In the genomic region with DNA sequence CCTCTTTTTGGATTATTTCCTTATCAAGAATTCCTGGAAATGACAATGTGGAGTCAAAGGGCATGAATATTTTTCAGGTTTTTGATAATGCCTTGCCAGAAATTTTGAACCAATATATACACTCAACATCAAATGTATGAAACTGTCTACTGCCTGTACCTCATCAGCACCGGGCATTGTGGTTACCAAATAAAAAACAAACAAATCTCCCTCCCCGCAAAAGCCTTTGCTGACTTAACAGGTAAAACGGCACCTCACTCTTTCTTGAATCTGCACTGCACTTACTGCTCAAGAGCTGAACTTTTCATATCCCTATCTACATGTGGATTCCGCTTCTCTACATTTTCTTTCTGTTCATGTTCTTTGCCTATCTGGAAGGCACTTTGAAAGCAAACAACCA, we compare ENCODE assay signal across 32 cellular contexts.
"Had no signal": no experiment of that assay in that cellular context is flagged by ENCODE, and none has a peak within 500 bp of the region (broad histone marks: within the 10 kb centered on the region; RNA-seq: fewer than 3 reads in every experiment).

No MANE protein-coding gene starts in this region.

- H3K27ac Mint-ChIP-seq: activated CD4-positive, alpha-beta memory T cell treated with anti-CD3 and anti-CD28 coated beads for 36 hours; activated CD4-positive, alpha-beta T cell treated with anti-CD3 and anti-CD28 coated beads for 36 hours; activated CD4-positive, alpha-beta T cell treated with anti-CD3 and anti-CD28 coated beads, Interleukin-2, amount 10 ng/mL, durations not matched to agents 24 days and 14 days; activated CD8-positive, alpha-beta memory T cell treated with anti-CD3 and anti-CD28 coated beads, Interleukin-2, amount 10 ng/mL, durations not matched to agents 7 days and 5 days; activated CD8-positive, alpha-beta T cell treated with anti-CD3 and anti-CD28 coated beads, Interleukin-2, amount 10 ng/mL, durations not matched to agents 7 days and 5 days; activated naive CD4-positive, alpha-beta T cell treated with anti-CD3 and anti-CD28 coated beads, Interleukin-2, amount 10 ng/mL, durations not matched to agents 7 days and 5 days; activated naive CD4-positive, alpha-beta T cell treated with anti-CD3 and anti-CD28 coated beads, Interleukin-2, amount 50 U/mL, for 72 hours; activated naive CD8-positive, alpha-beta T cell treated with anti-CD3 and anti-CD28 coated beads, Interleukin-2, amount 10 ng/mL, durations not matched to agents 7 days and 5 days; activated T-helper 1 cell treated with anti-CD3 and anti-CD28 coated beads, Interleukin-12 subunit alpha, Interleukin-12 subunit beta, Interleukin-2, Interleukin-4 antibody, amounts not matched to agents 30 ng/mL and 10 ng/mL and 1 ng/mL, durations not matched to agents 14 hours and 24 hours and 36 hours; activated T-helper 2 cell treated with anti-CD3 and anti-CD28 coated beads, Interferon-gamma antibody, Interleukin-2, Interleukin-4, amounts not matched to agents 10 μg/mL and 5 μg/mL and 100 μg/mL, durations not matched to agents 14 hours and 24 hours and 36 hours; endodermal cell had no signal

- H3K4me1 ChIP-seq: ascending aorta, colonic mucosa had no signal

- DNase-seq: activated CD4-positive, alpha-beta memory T cell treated with anti-CD3 and anti-CD28 coated beads for 36 hours; activated CD4-positive, alpha-beta T cell treated with anti-CD3 and anti-CD28 coated beads for 36 hours; activated CD4-positive, alpha-beta T cell treated with anti-CD3 and anti-CD28 coated beads, Interleukin-2, amount 10 ng/mL, durations not matched to agents 24 days and 14 days; activated CD4-positive, CD25-positive, alpha-beta regulatory T cell; activated CD4-positive, CD25-positive, alpha-beta regulatory T cell treated with anti-CD3 and anti-CD28 coated beads, Interleukin-2, amount 50 U/mL, for 72 hours; activated CD8-positive, alpha-beta memory T cell treated with anti-CD3 and anti-CD28 coated beads, Interleukin-2, amount 10 ng/mL, durations not matched to agents 7 days and 5 days; activated CD8-positive, alpha-beta memory T cell treated with anti-CD3 and anti-CD28 coated beads, Interleukin-2, amount 50 U/mL, for 4 hours; activated CD8-positive, alpha-beta T cell treated with anti-CD3 and anti-CD28 coated beads, Interleukin-2, amount 10 ng/mL, durations not matched to agents 7 days and 5 days; activated effector memory CD4-positive, alpha-beta T cell treated with anti-CD3 and anti-CD28 coated beads, Interleukin-2, amount 50 U/mL, for 16 hours; activated naive CD4-positive, alpha-beta T cell treated with anti-CD3 and anti-CD28 coated beads, Interleukin-2, amount 10 ng/mL, durations not matched to agents 7 days and 5 days; activated naive CD8-positive, alpha-beta T cell treated with anti-CD3 and anti-CD28 coated beads, Interleukin-2, amount 10 ng/mL, durations not matched to agents 7 days and 5 days; activated T-cell treated with anti-CD3 and anti-CD28 coated beads, Interleukin-2, amount 50 U/mL, for 1 hour; activated T-cell treated with anti-CD3 and anti-CD28 coated beads, Interleukin-2, amount 50 U/mL, for 48 hours; central memory CD4-positive, alpha-beta T cell; cerebellar nuclear complex; colonic mucosa; dorsolateral prefrontal cortex; effector memory CD4-positive, alpha-beta T cell; endodermal cell; erythroblast; esophagus squamous epithelium; foreskin melanocyte; glutamatergic neuron; heart left ventricle; T-helper 2 cell had no signal

- H3K36me3 Mint-ChIP-seq: activated CD4-positive, alpha-beta memory T cell treated with anti-CD3 and anti-CD28 coated beads for 36 hours; activated CD8-positive, alpha-beta memory T cell treated with anti-CD3 and anti-CD28 coated beads, Interleukin-2, amount 10 ng/mL, durations not matched to agents 7 days and 5 days; brain had no signal

- H3K9me3 ChIP-seq: ascending aorta, breast epithelium, colonic mucosa, esophagus squamous epithelium, heart left ventricle had no signal

- H3K4me3 Mint-ChIP-seq: activated CD4-positive, alpha-beta memory T cell treated with anti-CD3 and anti-CD28 coated beads for 36 hours; activated CD4-positive, alpha-beta T cell treated with anti-CD3 and anti-CD28 coated beads for 36 hours; activated CD4-positive, alpha-beta T cell treated with anti-CD3 and anti-CD28 coated beads, Interleukin-2, amount 10 ng/mL, durations not matched to agents 24 days and 14 days; activated CD8-positive, alpha-beta memory T cell treated with anti-CD3 and anti-CD28 coated beads, Interleukin-2, amount 10 ng/mL, durations not matched to agents 7 days and 5 days; activated CD8-positive, alpha-beta T cell treated with anti-CD3 and anti-CD28 coated beads, Interleukin-2, amount 10 ng/mL, durations not matched to agents 7 days and 5 days; activated naive CD4-positive, alpha-beta T cell treated with anti-CD3 and anti-CD28 coated beads, Interleukin-2, amount 10 ng/mL, durations not matched to agents 7 days and 5 days; activated naive CD8-positive, alpha-beta T cell treated with anti-CD3 and anti-CD28 coated beads, Interleukin-2, amount 10 ng/mL, durations not matched to agents 7 days and 5 days; activated T-helper 1 cell treated with anti-CD3 and anti-CD28 coated beads, Interleukin-12 subunit alpha, Interleukin-12 subunit beta, Interleukin-2, Interleukin-4 antibody, amounts not matched to agents 30 ng/mL and 10 ng/mL and 1 ng/mL, durations not matched to agents 14 hours and 24 hours and 36 hours; brain; endodermal cell had no signal

- ATAC-seq: activated CD4-positive, alpha-beta T cell treated with anti-CD3 and anti-CD28 coated beads for 36 hours; activated CD8-positive, alpha-beta memory T cell treated with anti-CD3 and anti-CD28 coated beads, Interleukin-2, amount 10 ng/mL, durations not matched to agents 7 days and 5 days; activated CD8-positive, alpha-beta T cell treated with anti-CD3 and anti-CD28 coated beads, Interleukin-2, amount 10 ng/mL, durations not matched to agents 7 days and 5 days; activated naive CD4-positive, alpha-beta T cell treated with anti-CD3 and anti-CD28 coated beads, Interleukin-2, amount 50 U/mL, for 72 hours; heart left ventricle had no signal

- H3K27me3 Mint-ChIP-seq: activated CD4-positive, alpha-beta memory T cell treated with anti-CD3 and anti-CD28 coated beads for 36 hours; activated CD8-positive, alpha-beta memory T cell treated with anti-CD3 and anti-CD28 coated beads, Interleukin-2, amount 10 ng/mL, durations not matched to agents 7 days and 5 days; brain had no signal

- H3K9me3 Mint-ChIP-seq: activated CD4-positive, alpha-beta memory T cell treated with anti-CD3 and anti-CD28 coated beads for 36 hours; activated naive CD8-positive, alpha-beta T cell treated with anti-CD3 and anti-CD28 coated beads, Interleukin-2, amount 10 ng/mL, durations not matched to agents 7 days and 5 days; activated T-helper 2 cell treated with anti-CD3 and anti-CD28 coated beads, Interferon-gamma antibody, Interleukin-2, Interleukin-4, amounts not matched to agents 10 μg/mL and 5 μg/mL and 100 μg/mL, durations not matched to agents 14 hours and 24 hours and 36 hours; brain; endodermal cell had no signal

- H3K27ac ChIP-seq: ascending aorta, breast epithelium, cardiac muscle cell, colonic mucosa, dorsolateral prefrontal cortex, esophagus squamous epithelium, heart left ventricle had no signal

- H3K36me3 ChIP-seq: ascending aorta, breast epithelium, cardiac muscle cell, colonic mucosa, esophagus squamous epithelium, heart left ventricle had no signal

- H3K4me3 ChIP-seq: ascending aorta, breast epithelium, cardiac muscle cell, colonic mucosa, dorsolateral prefrontal cortex, esophagus squamous epithelium, heart left ventricle had no signal

- H3K27me3 ChIP-seq: ascending aorta, breast epithelium, cardiac muscle cell, colonic mucosa, esophagus squamous epithelium, heart left ventricle had no signal
